ENCODE assay signal across 28 cellular contexts in the genomic region with DNA sequence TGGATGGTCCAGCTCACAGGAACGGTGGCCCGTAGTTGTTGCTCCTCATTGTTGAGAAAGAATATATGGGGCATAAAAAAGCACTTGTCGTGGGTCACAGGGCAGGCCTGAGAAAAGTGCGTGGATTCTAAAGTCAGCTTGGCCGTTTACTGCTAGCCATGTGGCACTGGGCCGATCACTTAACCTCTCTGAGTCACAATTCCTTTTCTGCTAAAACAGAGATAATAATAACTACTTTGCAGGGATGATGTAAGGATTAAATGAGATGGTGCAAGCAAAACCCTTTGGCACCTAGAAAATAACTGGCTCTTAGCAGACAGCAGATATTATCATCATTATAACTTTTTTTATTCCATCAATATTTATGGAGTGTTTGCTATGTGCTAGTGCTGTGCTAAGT.
"Had no signal": no experiment of that assay in that cellular context is flagged by ENCODE, and none has a peak within 500 bp of the region (broad histone marks: within the 10 kb centered on the region; RNA-seq: fewer than 3 reads in every experiment).

No MANE protein-coding gene starts in this region.

- H3K27ac ChIP-seq: gastroesophageal sphincter, neutrophil, pancreas, psoas muscle, right atrium auricular region, stomach had no signal

- H3K4me1 Mint-ChIP-seq: activated B cell treated with CpG ODN at 0.5 μM for 24 hours; activated CD4-positive, alpha-beta T cell treated with anti-CD3 and anti-CD28 coated beads for 36 hours; stimulated activated memory B cell treated with anti-CD40 and anti-IgM and Interleukin-4, amounts not matched to agents 10 μg/mL and 1 μg/mL and 100 μg/mL, for 72 hours had no signal

- H3K9me3 Mint-ChIP-seq: activated T-cell treated with anti-CD3 and anti-CD28 coated beads, Interleukin-2, amount 50 U/mL, for 4 hours; activated T-helper 2 cell treated with anti-CD3 and anti-CD28 coated beads, Interferon-gamma antibody, Interleukin-2, Interleukin-4, amounts not matched to agents 10 μg/mL and 5 μg/mL and 100 μg/mL, durations not matched to agents 14 hours and 24 hours and 36 hours; dendritic cell treated with granulocyte-macrophage colony-stimulating factor and Interleukin-4, amounts not matched to agents 40 ng/mL and 50 ng/mL, for 4 days; natural killer cell treated with Interleukin-12 subunit alpha and Interleukin-12 subunit beta and Interleukin-15 and Interleukin-18, amount 100 ng/mL, for 72 hours had no signal

- H3K27ac Mint-ChIP-seq: activated B cell treated with CpG ODN at 0.5 μM for 24 hours; activated CD4-positive, alpha-beta T cell treated with anti-CD3 and anti-CD28 coated beads for 36 hours; activated T-helper 2 cell treated with anti-CD3 and anti-CD28 coated beads, Interferon-gamma antibody, Interleukin-2, Interleukin-4, amounts not matched to agents 10 μg/mL and 5 μg/mL and 100 μg/mL, durations not matched to agents 14 hours and 24 hours and 36 hours; dendritic cell treated with granulocyte-macrophage colony-stimulating factor and Interleukin-4, amounts not matched to agents 40 ng/mL and 50 ng/mL, for 4 days; natural killer cell treated with Interleukin-12 subunit alpha and Interleukin-12 subunit beta and Interleukin-15 and Interleukin-18, amount 100 ng/mL, for 72 hours; stimulated activated memory B cell treated with anti-CD40 and anti-IgM and Interleukin-4, amounts not matched to agents 10 μg/mL and 1 μg/mL and 100 μg/mL, for 72 hours had no signal

- H3K4me1 ChIP-seq: gastroesophageal sphincter, pancreas, psoas muscle, right atrium auricular region, stomach had no signal

- H3K27me3 Mint-ChIP-seq: activated naive CD8-positive, alpha-beta T cell; dendritic cell treated with granulocyte-macrophage colony-stimulating factor and Interleukin-4, amounts not matched to agents 40 ng/mL and 50 ng/mL, for 4 days had no signal

- H3K4me3 Mint-ChIP-seq: activated B cell treated with CpG ODN at 0.5 μM for 24 hours; activated CD4-positive, alpha-beta T cell treated with anti-CD3 and anti-CD28 coated beads for 36 hours; activated naive CD8-positive, alpha-beta T cell; activated T-cell treated with anti-CD3 and anti-CD28 coated beads, Interleukin-2, amount 50 U/mL, for 4 hours; dendritic cell treated with granulocyte-macrophage colony-stimulating factor and Interleukin-4, amounts not matched to agents 40 ng/mL and 50 ng/mL, for 4 days; natural killer cell treated with Interleukin-12 subunit alpha and Interleukin-12 subunit beta and Interleukin-15 and Interleukin-18, amount 100 ng/mL, for 72 hours; stimulated activated memory B cell treated with anti-CD40 and anti-IgM and Interleukin-4, amounts not matched to agents 10 μg/mL and 1 μg/mL and 100 μg/mL, for 72 hours had no signal

- H3K36me3 Mint-ChIP-seq: activated naive CD8-positive, alpha-beta T cell; natural killer cell treated with Interleukin-12 subunit alpha and Interleukin-12 subunit beta and Interleukin-15 and Interleukin-18, amount 100 ng/mL, for 72 hours; stimulated activated memory B cell treated with anti-CD40 and anti-IgM and Interleukin-4, amounts not matched to agents 10 μg/mL and 1 μg/mL and 100 μg/mL, for 72 hours had no signal

- H3K36me3 ChIP-seq: gastroesophageal sphincter, neutrophil, pancreas, right atrium auricular region, stomach, transverse colon had no signal

- H3K4me3 ChIP-seq: gastroesophageal sphincter, pancreas, psoas muscle, right atrium auricular region, stomach, transverse colon had no signal

- H3K27me3 ChIP-seq: gastroesophageal sphincter, neutrophil, pancreas, right atrium auricular region, stomach, transverse colon had no signal

- H3K9me3 ChIP-seq: neutrophil, pancreas, psoas muscle, right atrium auricular region, transverse colon had no signal

- DNase-seq: activated B cell treated with CpG ODN at 0.5 μM for 24 hours; activated CD4-positive, alpha-beta T cell treated with anti-CD3 and anti-CD28 coated beads for 36 hours; activated CD4-positive, alpha-beta T cell treated with anti-CD3 and anti-CD28 coated beads, Interleukin-2, amount 50 U/mL, for 4 hours; activated CD8-positive, alpha-beta memory T cell treated with anti-CD3 and anti-CD28 coated beads for 24 hours; activated CD8-positive, alpha-beta memory T cell treated with anti-CD3 and anti-CD28 coated beads, Interleukin-2, amount 50 U/mL, for 4 hours; activated naive CD4-positive, alpha-beta T cell; activated T-cell treated with anti-CD3 and anti-CD28 coated beads, Interleukin-2, amount 50 U/mL, for 4 hours; amniotic stem cell; effector CD4-positive, alpha-beta T cell; erythroblast; head of caudate nucleus; hypothalamus; left ventricle myocardium superior; pancreas; psoas muscle; stimulated activated CD4-positive, alpha-beta T cell treated with anti-CD3 and anti-CD28 coated beads, Interleukin-12 subunit alpha, Interleukin-12 subunit beta, amount 100 ng/mL, for 4 hours; stimulated activated CD4-positive, alpha-beta T cell treated with anti-CD3 and anti-CD28 coated beads, Interleukin-1b, Interleukin-23, amount 100 ng/mL, for 48 hours; stomach; T1000; transverse colon had no signal
